Comparison of ENCODE assay signal across 9 cellular contexts in genomic region chr1:205668951-205669340, GRCh38. TPM values are rescaled to one million over a fixed set of nuclear protein-coding genes. Genes with fewer than 3 reads are reported as not detected.
DNase-seq lines count a peak whose midpoint lies in the region; ATAC-seq and TF ChIP-seq lines count a peak whose summit lies in the region.
"Had no signal": no experiment of that assay in that cellular context is flagged by ENCODE, and none has a peak within 500 bp of the region (broad histone marks: within the 10 kb centered on the region; RNA-seq: fewer than 3 reads in every experiment).

No MANE protein-coding gene starts in this region.

- no peak for TF ChIP-seq CTCF in brain (conservative IDR thresholded peaks at IDR 0.05)
- TF ChIP-seq CTCF in progenitor cell of endocrine pancreas (IDR thresholded peaks at IDR 0.05; ENCODE audit: unreplicated experiment): no peak
- TF ChIP-seq CTCF in omental fat pad (IDR thresholded peaks at IDR 0.05): no peak

- DNase-seq in progenitor cell of endocrine pancreas (ENCODE audit: low spot score, unreplicated experiment) (no peak), omental fat pad (ENCODE audit: low spot score) (no peak), cardiac septum (ENCODE audit: low spot score) (no peak), NCI-H2029 (lab: John Stamatoyannopoulos, UW) (no peak)
- DNase-seq: activated T-cell treated with anti-CD3 and anti-CD28 coated beads for 4 hours had no signal

- H3K36me3 Mint-ChIP-seq in brain (no peaks in the 10 kb centered on the region), progenitor cell of endocrine pancreas (ENCODE audit: insufficient read depth) (peaks cover 1% of the 10 kb centered on the region)
- no peaks in the 10 kb centered on the region for H3K36me3 Mint-ChIP-seq in activated T-helper 17 cell treated with anti-CD3 and anti-CD28 coated beads, Interleukin-2, amount 50 U/mL, for 72 hours (ENCODE audit: low read depth)

- ATAC-seq in GM18517 (IDR thresholded peaks at IDR 0.05; ENCODE audit: unreplicated experiment) (peak; percentile 40), HG03103 (IDR thresholded peaks at IDR 0.05; ENCODE audit: low read depth, unreplicated experiment) (peak; percentile 29), omental fat pad (ENCODE audit: low FRiP score) (no peak)
- no peak for ATAC-seq in activated T-helper 17 cell treated with anti-CD3 and anti-CD28 coated beads, Interleukin-2, amount 50 U/mL, for 72 hours (replicated peaks)

- H3K4me3 Mint-ChIP-seq in brain (peak overlapping the region in 3 of 5 experiments; percentile 24 to 65 (median 41)), progenitor cell of endocrine pancreas (ENCODE audit: low read depth) (peak overlapping the region; percentile 29)
- no peak overlapping the region for H3K4me3 Mint-ChIP-seq in activated T-helper 17 cell treated with anti-CD3 and anti-CD28 coated beads, Interleukin-2, amount 50 U/mL, for 72 hours

- no peaks in the 10 kb centered on the region for H3K9me3 Mint-ChIP-seq in brain
- H3K9me3 Mint-ChIP-seq in progenitor cell of endocrine pancreas (ENCODE audit: low read depth): no peaks in the 10 kb centered on the region
- H3K9me3 Mint-ChIP-seq in activated T-helper 17 cell treated with anti-CD3 and anti-CD28 coated beads, Interleukin-2, amount 50 U/mL, for 72 hours: no peaks in the 10 kb centered on the region

- H3K4me1 Mint-ChIP-seq in brain (peaks cover 82% of the 10 kb centered on the region), progenitor cell of endocrine pancreas (ENCODE audit: low read depth) (peaks cover 39% of the 10 kb centered on the region)
- H3K4me1 Mint-ChIP-seq in activated T-helper 17 cell treated with anti-CD3 and anti-CD28 coated beads, Interleukin-2, amount 50 U/mL, for 72 hours: no peaks in the 10 kb centered on the region

- H3K27ac Mint-ChIP-seq in brain (peak overlapping the region in 3 of 5 experiments; percentile 82 to 93 (median 87)), progenitor cell of endocrine pancreas (peak overlapping the region; percentile 19)
- H3K27ac Mint-ChIP-seq in activated T-helper 17 cell treated with anti-CD3 and anti-CD28 coated beads, Interleukin-2, amount 50 U/mL, for 72 hours: no peak overlapping the region

- H3K27me3 Mint-ChIP-seq in brain (peaks cover 8% of the 10 kb centered on the region), progenitor cell of endocrine pancreas (no peaks in the 10 kb centered on the region)
- H3K27me3 Mint-ChIP-seq in activated T-helper 17 cell treated with anti-CD3 and anti-CD28 coated beads, Interleukin-2, amount 50 U/mL, for 72 hours: peaks cover 6% of the 10 kb centered on the region

- intact Hi-C loops in cardiac septum (cut with DNase I): loop anchor here (10.0 kb wide), 1 partner anchor 446 kb away; the partner anchor contains the start of gene AVPR1B

RNA-seq across cellular contexts. Expression of gene SLC45A3, which starts 11.4 kb away (rescaled TPM):
- polyA plus RNA-seq in brain (ENCODE audit: insufficient read depth, low read depth, low replicate concordance): 16.4 TPM
- total RNA-seq in progenitor cell of endocrine pancreas (8.4 and 8.6 TPM in 2 replicates), omental fat pad (1 to 10 TPM; 1.6 to 2.4 (median 2.1) TPM), cardiac septum (1.8 TPM)
- total RNA-seq in activated T-helper 17 cell treated with anti-CD3 and anti-CD28 coated beads, Interleukin-2, amount 50 U/mL, for 72 hours: under 1 TPM; 0.37 to 0.63 TPM

RNA-seq across cellular contexts. Expression of gene ELK4, which starts 37.1 kb away (rescaled TPM):
- polyA plus RNA-seq in brain (ENCODE audit: insufficient read depth, low read depth, low replicate concordance): 1.8 TPM
- total RNA-seq in progenitor cell of endocrine pancreas (25.7 and 30.2 TPM in 2 replicates), omental fat pad (10 to 100 TPM; 20.7 to 37.5 (median 27.8) TPM), cardiac septum (42.3 TPM)
- total RNA-seq in activated T-helper 17 cell treated with anti-CD3 and anti-CD28 coated beads, Interleukin-2, amount 50 U/mL, for 72 hours: 10 to 100 TPM; 72.9 to 76.4 TPM

Comparison
In these comparisons a context has a peak if more than half of its experiments do, and no peak if none do; other contexts are left out.
1. ATAC-seq: peak in GM18517 (single experiment) and HG03103 (single experiment); none in omental fat pad (single experiment) and activated T-helper 17 cell treated with anti-CD3 and anti-CD28 coated beads, Interleukin-2, amount 50 U/mL, for 72 hours (single experiment).